33 cellular contexts compared by ENCODE assay signal in the genomic region with DNA sequence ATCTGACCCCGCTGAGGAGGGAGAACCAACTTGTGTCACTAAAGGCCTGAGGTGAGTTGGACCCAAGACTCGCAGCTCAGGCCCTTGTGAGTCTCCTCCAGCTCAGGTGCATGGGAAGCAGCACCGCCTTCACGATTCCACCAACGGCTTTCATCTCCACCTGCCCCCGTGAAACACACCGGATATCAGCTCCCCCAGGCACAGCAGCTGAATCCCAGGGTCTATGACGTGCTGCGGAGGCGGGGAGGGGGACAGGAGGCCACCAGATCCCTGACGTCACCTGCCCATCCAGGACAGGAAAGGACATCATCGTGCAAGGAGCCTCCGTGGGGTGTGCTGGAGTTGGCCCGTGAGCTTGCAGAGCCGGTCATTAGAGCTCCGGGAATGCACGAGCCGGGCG.
"Had no signal": no experiment of that assay in that cellular context is flagged by ENCODE, and none has a peak within 500 bp of the region (broad histone marks: within the 10 kb centered on the region; RNA-seq: fewer than 3 reads in every experiment).

No MANE protein-coding gene starts in this region.

- H3K36me3 ChIP-seq: esophagus squamous epithelium, heart right ventricle, neutrophil, pancreas, sigmoid colon, thyroid gland, upper lobe of right lung had no signal

- DNase-seq: activated CD4-positive, alpha-beta T cell treated with anti-CD3 and anti-CD28 coated beads, Interleukin-2, amount 10 ng/mL, durations not matched to agents 24 days and 14 days; activated CD8-positive, alpha-beta memory T cell treated with anti-CD3 and anti-CD28 coated beads, Interleukin-2, amount 10 ng/mL, durations not matched to agents 7 days and 5 days; activated CD8-positive, alpha-beta T cell treated with anti-CD3 and anti-CD28 coated beads for 36 hours; activated effector memory CD4-positive, alpha-beta T cell treated with Interleukin-2 at 50 U/mL for 16 hours; activated naive CD4-positive, alpha-beta T cell treated with Interleukin-2 at 50 U/mL for 16 hours; activated T-cell treated with anti-CD3 and anti-CD28 coated beads for 4 hours; anterior cingulate cortex; dermis blood vessel endothelial cell; effector CD4-positive, alpha-beta T cell; esophagus squamous epithelium; foreskin melanocyte; heart right ventricle; islet precursor cell; left ventricle myocardium superior; pancreas; psoas muscle; sigmoid colon; small intestine; stimulated activated CD4-positive, alpha-beta T cell treated with anti-CD3 and anti-CD28 coated beads, Interleukin-4, amount 100 ng/mL, for 24 hours; stimulated activated naive CD8-positive, alpha-beta T cell treated with anti-CD3 and anti-CD28 coated beads, Interleukin-15, amount 100 ng/mL, for 72 hours; SW 1271; T-helper 9 cell; thyroid gland; upper lobe of right lung had no signal

- H3K4me3 ChIP-seq: esophagus squamous epithelium, heart right ventricle, pancreas, psoas muscle, sigmoid colon, thyroid gland, upper lobe of right lung had no signal

- H3K27ac ChIP-seq: epithelial cell of prostate, esophagus squamous epithelium, heart right ventricle, neutrophil, pancreas, psoas muscle, sigmoid colon, thyroid gland, upper lobe of right lung, VCaP had no signal

- ATAC-seq: activated CD4-positive, CD25-positive, alpha-beta regulatory T cell treated with anti-CD3 and anti-CD28 coated beads, Interleukin-2, amount 50 U/mL, for 24 hours; activated CD8-positive, alpha-beta memory T cell treated with anti-CD3 and anti-CD28 coated beads, Interleukin-2, amount 10 ng/mL, durations not matched to agents 7 days and 5 days; activated CD8-positive, alpha-beta T cell treated with anti-CD3 and anti-CD28 coated beads for 36 hours; heart right ventricle; left ventricle myocardium superior; pancreas; psoas muscle; stimulated activated memory B cell treated with anti-CD40 and anti-IgM and Interleukin-4, amounts not matched to agents 10 μg/mL and 1 μg/mL and 100 μg/mL, for 72 hours; stimulated activated naive CD8-positive, alpha-beta T cell treated with anti-CD3 and anti-CD28 coated beads, Interleukin-15, amount 100 ng/mL, for 72 hours; upper lobe of right lung had no signal

- H3K27me3 ChIP-seq: neutrophil, thyroid gland, upper lobe of right lung had no signal

- H3K9me3 ChIP-seq: esophagus squamous epithelium, heart right ventricle, neutrophil, pancreas, psoas muscle, sigmoid colon, thyroid gland, upper lobe of right lung had no signal

- H3K4me1 ChIP-seq: esophagus squamous epithelium, heart right ventricle, pancreas, psoas muscle, sigmoid colon, thyroid gland, upper lobe of right lung had no signal

- FAIRE-seq: bronchial epithelial cell, colon, endometrium, pancreas, small intestine, TTC549 had no signal
